ENCODE assay signal across 1 cellular context in the genomic region with DNA sequence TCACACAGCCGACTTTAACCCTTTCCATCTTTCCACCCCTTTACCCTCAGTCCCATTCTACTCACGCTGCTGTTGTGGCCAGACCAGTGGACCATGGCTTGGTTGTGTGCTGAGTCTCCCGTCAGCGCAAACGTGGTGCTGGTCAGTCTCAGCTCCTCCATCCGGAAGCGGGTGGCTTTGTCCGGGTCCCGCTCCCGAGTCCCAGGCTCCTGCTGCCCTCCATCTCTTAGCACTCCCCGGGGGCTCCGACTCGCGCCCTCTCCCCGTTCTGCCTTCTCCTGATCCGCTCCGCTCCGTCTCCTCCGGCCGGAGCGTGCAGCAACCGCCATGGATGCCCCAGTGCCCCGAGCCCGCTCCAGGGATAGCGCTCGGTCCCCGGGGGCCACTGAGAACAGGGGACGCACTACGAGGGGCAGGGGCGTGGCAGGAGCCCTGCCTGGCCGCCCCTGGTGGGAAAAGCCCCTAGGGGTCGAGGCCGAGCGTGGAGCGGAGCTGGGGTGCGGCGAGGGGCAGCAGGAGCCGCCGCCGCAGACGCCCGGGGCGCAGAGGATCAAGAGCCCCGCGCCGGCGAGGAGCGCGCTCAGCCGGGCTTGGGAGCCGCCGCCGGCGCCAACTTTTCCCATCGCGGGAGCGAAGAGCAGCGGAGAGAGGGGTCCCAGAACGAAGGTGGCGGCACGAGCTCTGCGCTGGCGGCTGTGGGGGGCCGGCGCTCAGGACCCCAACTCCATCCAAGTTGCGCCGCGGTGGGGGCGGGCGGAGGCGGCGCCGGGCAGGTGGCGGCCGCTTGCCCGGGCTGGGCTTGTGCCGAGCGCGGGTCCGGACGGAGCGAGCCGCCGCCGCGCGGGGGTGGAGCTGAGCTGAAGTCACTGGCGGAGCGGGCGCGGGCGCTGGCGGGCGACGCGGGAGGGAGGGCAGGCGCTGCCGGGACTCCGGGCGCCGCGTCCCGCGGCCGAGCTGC.
TF ChIP-seq lines count a peak whose summit lies in the region.

A gene (minus strand): TSS at position 803 of the 958 bp plus-strand sequence.

TF ChIP-seq in H1, 55 proteins besides CTCF, POLR2A, EP300 and RAD21:
- no peak for TF ChIP-seq PHF8 (conservative IDR thresholded peaks at IDR 0.05; ENCODE audit: low read depth, low read length)
- peak; percentile 30 for TF ChIP-seq TAF7 (optimal IDR thresholded peaks at IDR 0.05; ENCODE audit: borderline replicate concordance, low read depth, low read length)
- TF ChIP-seq RBBP5 (IDR thresholded peaks at IDR 0.05; ENCODE audit: borderline replicate concordance, low read depth, low read length): peak; percentile 91; the same call in 1 of the 2 replicates
- TF ChIP-seq SP2 (IDR thresholded peaks at IDR 0.05; ENCODE audit: low read length): no peak
- TF ChIP-seq, protein P1, sequence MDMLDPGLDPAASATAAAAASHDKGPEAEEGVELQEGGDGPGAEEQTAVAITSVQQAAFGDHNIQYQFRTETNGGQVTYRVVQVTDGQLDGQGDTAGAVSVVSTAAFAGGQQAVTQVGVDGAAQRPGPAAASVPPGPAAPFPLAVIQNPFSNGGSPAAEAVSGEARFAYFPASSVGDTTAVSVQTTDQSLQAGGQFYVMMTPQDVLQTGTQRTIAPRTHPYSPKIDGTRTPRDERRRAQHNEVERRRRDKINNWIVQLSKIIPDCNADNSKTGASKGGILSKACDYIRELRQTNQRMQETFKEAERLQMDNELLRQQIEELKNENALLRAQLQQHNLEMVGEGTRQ (IDR thresholded peaks at IDR 0.05; ENCODE audit: low read length): no peak
- 0 out of 2 replicates have a peak, but pooled peaks have one; percentile 14 for TF ChIP-seq SP4 (IDR thresholded peaks at IDR 0.05; ENCODE audit: low read length)
- peak; percentile 71 for TF ChIP-seq ASH2L (IDR thresholded peaks at IDR 0.05; ENCODE audit: low read length)
- TF ChIP-seq SP1 (IDR thresholded peaks at IDR 0.05; ENCODE audit: low read depth, low read length): no peak
- no peak for TF ChIP-seq SIN3A (conservative IDR thresholded peaks at IDR 0.05 in 1 of 2, IDR thresholded peaks at IDR 0.05 in 1 of 2; ENCODE audit: low read depth in 1 of 2, low read length in 2 of 2)
- TF ChIP-seq CEBPB (IDR thresholded peaks at IDR 0.05; ENCODE audit: low read depth, low read length): no peak
- 0 out of 2 replicates have a peak, but pooled peaks have one; percentile 7 for TF ChIP-seq YY1 (IDR thresholded peaks at IDR 0.05; ENCODE audit: low read depth, low read length)
- no peak for TF ChIP-seq BCL11A (IDR thresholded peaks at IDR 0.05; ENCODE audit: low read depth in 2 of 2, low read length in 2 of 2)
- peak; percentile 50 for TF ChIP-seq SUZ12 (IDR thresholded peaks at IDR 0.05; ENCODE audit: low read length)
- peak; percentile 60 for TF ChIP-seq EZH2 (IDR thresholded peaks at IDR 0.05; ENCODE audit: low read depth, low read length, severe bottlenecking)
- TF ChIP-seq KDM4A (IDR thresholded peaks at IDR 0.05; ENCODE audit: low read depth, low read length, severe bottlenecking): peak; percentile 98
TF ChIP-seq in H1: peak in this region for 8.
